8 cellular contexts compared by ENCODE assay signal in genomic region chr12:57983150-57983857, GRCh38. TPM values are rescaled to one million over a fixed set of nuclear protein-coding genes. Genes with fewer than 3 reads are reported as not detected.
DNase-seq lines count a peak whose midpoint lies in the region; ATAC-seq and TF ChIP-seq lines count a peak whose summit lies in the region.

No MANE protein-coding gene starts in this region.

- H3K36me3 ChIP-seq in Panc1 (ENCODE audit: control insufficient read depth, insufficient read depth, low read length) (0 out of 2 replicates have a peak, but pooled peaks cover 2% of the 10 kb centered on the region), ovary (no peaks in the 10 kb centered on the region)

- H3K4me1 ChIP-seq in Panc1 (ENCODE audit: control insufficient read depth, insufficient read depth, low read length) (no peaks in the 10 kb centered on the region), ovary (ENCODE audit: insufficient read depth) (no peaks in the 10 kb centered on the region)

- no peak overlapping the region for H3K4me3 ChIP-seq in HFF-Myc (replicated peaks; ENCODE audit: low read depth, low read length)
- no peak overlapping the region for H3K4me3 ChIP-seq in Panc1 (ENCODE audit: low read depth in 2 of 2, low read length in 2 of 2)
- H3K4me3 ChIP-seq in epithelial cell of esophagus (ENCODE audit: low read length) = no peak overlapping the region
- no peak overlapping the region for H3K4me3 ChIP-seq in ovary

- peak; percentile 58 for TF ChIP-seq CTCF in HFF-Myc (IDR thresholded peaks at IDR 0.05; ENCODE audit: low read depth, low read length, missing control alignments)
- peak; percentile 76; the same call in 1 of the 2 replicates for TF ChIP-seq CTCF in Panc1 (IDR thresholded peaks at IDR 0.05)
- TF ChIP-seq CTCF in epithelial cell of esophagus (IDR thresholded peaks at IDR 0.05; ENCODE audit: insufficient read depth, low read depth, low read length, missing control alignments) = peak; percentile 73
- peak in 2 of 3 donors; percentile 27 for TF ChIP-seq CTCF in ovary (IDR thresholded peaks at IDR 0.05)

- 30 to 33% (median 32%) methylated on average over 6 of the region's 6 CpGs for WGBS in ovary, 3 donors

- DNase-seq in DMS 273 (lab: John Stamatoyannopoulos, UW; ENCODE audit: unreplicated experiment) (peak; percentile 65), DMS 273 treated with DMSO at 0.1 percent for 48 hours (lab: John Stamatoyannopoulos, UW) (no peak), HFF-Myc (ENCODE audit: extremely low read depth, low read depth) (peak; percentile 35), Panc1 (ENCODE audit: low read depth, low spot score) (peak; percentile 17), epithelial cell of esophagus (ENCODE audit: low read depth) (peak; percentile 68), ovary (peak in 2 of 5 donors; percentile 17 to 27)

- peaks cover 3% of the 10 kb centered on the region; the same call in 1 of the 2 replicates for H3K27me3 ChIP-seq in Panc1 (ENCODE audit: control insufficient read depth, insufficient read depth, low read length)
- H3K27me3 ChIP-seq in ovary = no peaks in the 10 kb centered on the region

- CTCF ChIA-PET in Panc1 (lab: Charles Lee) = interaction anchor here (0.6 to 0.7 kb wide), 3 partner anchors 432 to 742 kb away, joined by 3 to 4 read pairs (median 3); no protein-coding TSS in a partner anchor

- intact Hi-C loops in Panc1 (cut with micrococcal nuclease; ENCODE audit: unreplicated experiment) (loop anchor here (10.0 kb wide), 1 partner anchor 1101 kb away; no protein-coding TSS in a partner anchor), ovary (cut with DNase I) (loop anchor here in 1 of 4 donors (10.0 kb wide), 1 partner anchor 1181 kb away; no protein-coding TSS in a partner anchor)

- H3K27ac ChIP-seq in Panc1 (ENCODE audit: low read length) = no peak overlapping the region
- no peak overlapping the region for H3K27ac ChIP-seq in ovary

- no TSS peak for BruUV-seq in Panc1 (replicated peaks; lab: Mats Ljungman, UMichigan)

- in situ Hi-C loops in Panc1 (cut with HindIII; ENCODE audit: low pct_unique_long_range_greater_than_20kb, low sequenced_read_pairs) = no loop called here

- ATAC-seq in Panc1 (no peak), HG02642 (IDR thresholded peaks at IDR 0.05; ENCODE audit: poor library complexity, unreplicated experiment) (no peak), HG02610 (IDR thresholded peaks at IDR 0.05; ENCODE audit: unreplicated experiment) (no peak)

- H3K9me3 ChIP-seq in Panc1 (ENCODE audit: control insufficient read depth, insufficient read depth, low read depth, low read length) (no peaks in the 10 kb centered on the region), ovary (no peaks in the 10 kb centered on the region)

- TF ChIP-seq POLR2A in ovary (IDR thresholded peaks at IDR 0.05) = no peak

- POLR2A ChIA-PET in Panc1 (lab: Charles Lee) = interaction anchor here (0.6 to 0.7 kb wide), 2 partner anchors 16 to 463 kb away, joined by 3 read pairs; no protein-coding TSS in a partner anchor

- TF ChIP-seq EP300 in ovary (IDR thresholded peaks at IDR 0.05) = no peak

RNA-seq across cellular contexts. Expression of gene ATP23, which starts 41.9 kb away (rescaled TPM):
- 10.3 TPM for total RNA-seq in Panc1 (2021; ENCODE audit: unreplicated experiment)
- 10.2 TPM for polyA plus RNA-seq in Panc1 (2012; ENCODE audit: insufficient read length)
- total RNA-seq in ovary = 1 to 10 TPM; 2.7 to 5.5 (median 5.1) TPM
- 1 to 10 TPM; 3.6 to 4.0 TPM for polyA plus RNA-seq in ovary
